ENCODE assay signal across 8 cellular contexts in genomic region chr1:160951443-160952128, GRCh38. TPM values are rescaled to one million over a fixed set of nuclear protein-coding genes. Genes with fewer than 3 reads are reported as not detected.
A peak's percentile ranks its signal among the peaks of the same experiment; 100 is the strongest.
DNase-seq lines count a peak whose midpoint lies in the region; ATAC-seq, FAIRE-seq and TF ChIP-seq lines count a peak whose summit lies in the region.

No MANE protein-coding gene starts in this region.

- TF ChIP-seq CTCF in foreskin fibroblast (IDR thresholded peaks at IDR 0.05; ENCODE audit: low read depth, low read length) (peak; percentile 69), pancreas (IDR thresholded peaks at IDR 0.05) (peak; percentile 40 to 67 (median 54)), type B pancreatic cell (conservative IDR thresholded peaks at IDR 0.05) (peak; percentile 80)

- no peaks in the 10 kb centered on the region for H3K4me1 Mint-ChIP-seq in activated T-helper 17 cell treated with anti-CD3 and anti-CD28 coated beads, Interleukin-2, amount 50 U/mL, for 72 hours
- H3K4me1 Mint-ChIP-seq in type B pancreatic cell (ENCODE audit: unreplicated experiment), result peaks cover 22% of the 10 kb centered on the region

- no peaks in the 10 kb centered on the region for H3K36me3 Mint-ChIP-seq in activated T-helper 17 cell treated with anti-CD3 and anti-CD28 coated beads, Interleukin-2, amount 50 U/mL, for 72 hours (ENCODE audit: low read depth)
- no peaks in the 10 kb centered on the region for H3K36me3 Mint-ChIP-seq in type B pancreatic cell

- H3K27ac Mint-ChIP-seq in activated T-helper 17 cell treated with anti-CD3 and anti-CD28 coated beads, Interleukin-2, amount 50 U/mL, for 72 hours, result no peak overlapping the region
- no peak overlapping the region for H3K27ac Mint-ChIP-seq in type B pancreatic cell

- no peak overlapping the region for H3K27ac ChIP-seq in pancreas

- H3K4me1 ChIP-seq in pancreas, result no peaks in the 10 kb centered on the region

- intact Hi-C loops in pancreas (cut with DNase I), result loop anchor here in 1 of 3 donors (5.0 to 10.0 kb wide), 2 partner anchors 114 to 227 kb away; no protein-coding TSS in a partner anchor

- no peaks in the 10 kb centered on the region for H3K27me3 ChIP-seq in pancreas

- DNase-seq in DMS53 treated with DMSO at 0.1 percent for 48 hours (lab: John Stamatoyannopoulos, UW; ENCODE audit: unreplicated experiment), result peak; percentile 79
- peak; percentile 14 for DNase-seq in RCC 7860 (ENCODE audit: low spot score)
- peak; percentile 18 to 55 for DNase-seq in foreskin fibroblast
- peak in 5 of 6 donors; percentile 30 to 74 (median 54) for DNase-seq in pancreas
- DNase-seq in type B pancreatic cell (ENCODE audit: extremely low spot score, unreplicated experiment), result no peak

- no peaks in the 10 kb centered on the region for H3K36me3 ChIP-seq in pancreas

- WGBS in pancreas, 2 donors, result 49 to 50% methylated on average over 8 of the region's 8 CpGs

- H3K4me3 ChIP-seq in foreskin fibroblast (ENCODE audit: low read depth in 1 of 2, low read length in 2 of 2) (no peak overlapping the region), pancreas (no peak overlapping the region)

- no peaks in the 10 kb centered on the region for H3K9me3 ChIP-seq in pancreas

- no peak for FAIRE-seq in RCC 7860 (lab: Jason Lieb, UNC)
- no peak for FAIRE-seq in pancreas (lab: Jason Lieb, UNC)

- no peak overlapping the region for H3K4me3 Mint-ChIP-seq in activated T-helper 17 cell treated with anti-CD3 and anti-CD28 coated beads, Interleukin-2, amount 50 U/mL, for 72 hours
- H3K4me3 Mint-ChIP-seq in type B pancreatic cell, result no peak overlapping the region

- H3K27me3 Mint-ChIP-seq in activated T-helper 17 cell treated with anti-CD3 and anti-CD28 coated beads, Interleukin-2, amount 50 U/mL, for 72 hours, result no peaks in the 10 kb centered on the region
- H3K27me3 Mint-ChIP-seq in type B pancreatic cell, result peaks cover 3% of the 10 kb centered on the region

- ATAC-seq in HG02759 (IDR thresholded peaks at IDR 0.05; ENCODE audit: unreplicated experiment) (peak; percentile 58), pancreas (peak; percentile 76 to 95 (median 92)), HG02588 (IDR thresholded peaks at IDR 0.05; ENCODE audit: unreplicated experiment) (no peak)
- peak; percentile 86 for ATAC-seq in activated T-helper 17 cell treated with anti-CD3 and anti-CD28 coated beads, Interleukin-2, amount 50 U/mL, for 72 hours (replicated peaks)

- no peaks in the 10 kb centered on the region for H3K9me3 Mint-ChIP-seq in activated T-helper 17 cell treated with anti-CD3 and anti-CD28 coated beads, Interleukin-2, amount 50 U/mL, for 72 hours
- no peaks in the 10 kb centered on the region for H3K9me3 Mint-ChIP-seq in type B pancreatic cell

RNA-seq across cellular contexts. Expression of gene ITLN2, which starts 3.0 kb away (rescaled TPM):
- total RNA-seq in activated T-helper 17 cell treated with anti-CD3 and anti-CD28 coated beads, Interleukin-2, amount 50 U/mL, for 72 hours, result not detected
- not detected for total RNA-seq in pancreas
- under 1 TPM in 1 of 2 donors, not detected in 1; 0.19 TPM for polyA plus RNA-seq in pancreas
- total RNA-seq in type B pancreatic cell (ENCODE audit: low replicate concordance), result 0.99 and 1.7 TPM in 2 replicates
